Comparison of ENCODE assay signal across 19 cellular contexts in the genomic region with DNA sequence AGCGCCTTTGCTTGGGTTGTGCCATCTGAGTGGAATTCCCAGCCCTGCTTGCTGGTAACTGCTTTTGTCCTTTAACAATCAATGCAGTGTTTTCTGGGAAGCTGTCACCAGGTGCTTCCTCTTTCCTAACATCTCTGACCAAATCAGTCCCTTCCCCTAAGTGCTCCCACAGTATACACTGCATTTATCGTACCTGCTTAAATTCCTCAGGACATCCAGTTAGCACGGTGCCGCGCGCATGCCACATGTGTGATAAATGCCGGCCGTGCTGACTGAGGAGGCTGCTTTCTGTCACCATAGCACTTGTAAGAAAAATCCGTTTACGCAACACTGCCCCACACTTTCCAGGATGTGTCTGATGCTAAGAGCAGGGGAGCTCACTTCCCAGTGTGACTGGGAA.
A peak's percentile ranks its signal among the peaks of the same experiment; 100 is the strongest.
DNase-seq lines count a peak whose midpoint lies in the region; ATAC-seq and TF ChIP-seq lines count a peak whose summit lies in the region.
"Had no signal": no experiment of that assay in that cellular context is flagged by ENCODE, and none has a peak within 500 bp of the region (broad histone marks: within the 10 kb centered on the region; RNA-seq: fewer than 3 reads in every experiment).

No MANE protein-coding gene starts in this region.

- POLR2A ChIA-PET in PC-9 (lab: Charles Lee; ENCODE audit: unreplicated experiment): no interaction called here

- CTCF ChIA-PET in PC-9 (lab: Charles Lee): no interaction called here

- intact Hi-C loops in PC-9 (cut with micrococcal nuclease; ENCODE audit: unreplicated experiment) (no loop called here), testis (cut with DNase I; ENCODE audit: low total_unique reads) (no loop called here)

- in situ Hi-C loops in ACHN (cut with HindIII; ENCODE audit: low pct_ligation_motif_present, low pct_unique_long_range_greater_than_20kb, low sequenced_read_pairs): no loop called here

- peaks cover 58% of the 10 kb centered on the region for H4K20me1 ChIP-seq in PC-9 (ENCODE audit: insufficient read depth)

- H2AFZ ChIP-seq in PC-9: no peak overlapping the region
- H2AFZ ChIP-seq: parathyroid adenoma had no signal

- TF ChIP-seq CTCF in PC-9 (conservative IDR thresholded peaks at IDR 0.05) (no peak), lung (IDR thresholded peaks at IDR 0.05; ENCODE audit: control extremely low read depth, extremely low read depth) (no peak), testis (IDR thresholded peaks at IDR 0.05) (no peak)

- no peak for DNase-seq in PC-9
- no peak for DNase-seq in epithelial cell of prostate (ENCODE audit: low read depth, low spot score)
- DNase-seq in lung (ENCODE audit: low spot score): no peak
- DNase-seq in testis: no peak
- DNase-seq in ACHN: no peak
- no peak for DNase-seq in SW480 (ENCODE audit: low spot score)
- DNase-seq in T1000 (lab: John Stamatoyannopoulos, UW): no peak
- DNase-seq in cerebellar cortex (ENCODE audit: low spot score): no peak
- DNase-seq: activated effector memory CD4-positive, alpha-beta T cell treated with anti-CD3 and anti-CD28 coated beads, Interleukin-2, amount 50 U/mL, for 16 hours; BE2C; foreskin fibroblast; immature natural killer cell; NCI-H2029 treated with DMSO at 0.1 percent for 48 hours; NCI-H526; PC-3; stimulated activated CD4-positive, alpha-beta T cell treated with anti-CD3 and anti-CD28 coated beads, Interleukin-15, amount 100 ng/mL, for 24 hours; WERI-Rb-1 had no signal

- H3K79me2 ChIP-seq in PC-9 (ENCODE audit: low read depth): peaks cover 52% of the 10 kb centered on the region
- H3K79me2 ChIP-seq: parathyroid adenoma had no signal

- WGBS in lung, 2 donors: 51 to 65% methylated on average over 10 of the region's 10 CpGs
- WGBS in testis, 2 donors: 64 to 84% methylated on average over 10 of the region's 10 CpGs

- H3F3A ChIP-seq in PC-9 (ENCODE audit: insufficient read depth, low read depth): peaks cover 100% of the 10 kb centered on the region

- no peak for TF ChIP-seq POLR2A in testis (IDR thresholded peaks at IDR 0.05)

- H3K36me3 ChIP-seq in PC-9 (ENCODE audit: low read depth) (peaks cover 94% of the 10 kb centered on the region), lung (ENCODE audit: control insufficient read depth in 2 of 2, insufficient read depth in 2 of 2, low read length in 2 of 2) (peaks cover 10 to 19% of the 10 kb centered on the region in 2 donors), testis (ENCODE audit: low read depth, missing control alignments) (no peaks in the 10 kb centered on the region)
- H3K36me3 ChIP-seq: WERI-Rb-1 had no signal

- H3K4me3 ChIP-seq in PC-9 (no peak overlapping the region), lung (no peak overlapping the region), testis (no peak overlapping the region)
- H3K4me3 ChIP-seq: thoracic aorta had no signal

- peaks cover 28% of the 10 kb centered on the region for H3K4me1 ChIP-seq in PC-9 (replicated peaks; ENCODE audit: insufficient read depth)
- H3K4me1 ChIP-seq in lung (ENCODE audit: control insufficient read depth in 2 of 2, insufficient read depth in 2 of 2, low read length in 2 of 2): peaks cover 5 to 6% of the 10 kb centered on the region in 2 donors
- H3K4me1 ChIP-seq in testis: peaks cover 2% of the 10 kb centered on the region
- H3K4me1 ChIP-seq: parathyroid adenoma had no signal

- BruUV-seq in PC-9 (replicated peaks; lab: Mats Ljungman, UMichigan): no TSS peak

- H3K4me2 ChIP-seq in PC-9: no peak overlapping the region

- ATAC-seq in lung (ENCODE audit: insufficient read depth, low FRiP score): peak; percentile 12
- ATAC-seq: PC-3 had no signal

- H3K27me3 ChIP-seq in PC-9 (ENCODE audit: insufficient read depth, low read depth) (no peaks in the 10 kb centered on the region), lung (ENCODE audit: control insufficient read depth, insufficient read depth) (no peaks in the 10 kb centered on the region), testis (no peaks in the 10 kb centered on the region)
- H3K27me3 ChIP-seq: BE2C had no signal

- H3K9me2 ChIP-seq in PC-9 (ENCODE audit: insufficient read depth): no peaks in the 10 kb centered on the region

- no peaks in the 10 kb centered on the region for H3K9me3 ChIP-seq in PC-9 (ENCODE audit: insufficient read depth, low read depth)
- no peaks in the 10 kb centered on the region for H3K9me3 ChIP-seq in lung (ENCODE audit: control insufficient read depth in 2 of 2, insufficient read depth in 1 of 2, low read length in 1 of 2)
- H3K9me3 ChIP-seq in testis: no peaks in the 10 kb centered on the region
- H3K9me3 ChIP-seq: BE2C, thoracic aorta had no signal

- H3K27ac ChIP-seq in PC-9 (peak overlapping the region; percentile 0), epithelial cell of prostate (peak overlapping the region; percentile 2), lung (ENCODE audit: low read depth in 1 of 2, low read length in 1 of 2) (peak overlapping the region; percentile 27 to 30), testis (peak overlapping the region; percentile 42 to 76)
- H3K27ac ChIP-seq: parathyroid adenoma, WERI-Rb-1 had no signal

Comparison
In these comparisons a context has a peak if more than half of its experiments do, and no peak if none do; other contexts are left out.
1. H3K27ac ChIP-seq: peak in every context shown above with its lines; median percentile 59 in testis; 28 in lung; 2 in epithelial cell of prostate; 0 in PC-9.